1 cellular context compared by ENCODE assay signal in genomic region chr15:52730163-52730562, GRCh38.
TF ChIP-seq lines count a peak whose summit lies in the region.

No MANE protein-coding gene starts in this region.

TF ChIP-seq in K562, 482 proteins besides CTCF, POLR2A, EP300 and RAD21:
- TF ChIP-seq JUNB (CRISPR knock-in tag; conservative IDR thresholded peaks at IDR 0.05) (no peak), ELK1 (CRISPR knock-in tag; IDR thresholded peaks at IDR 0.05) (no peak), GMEB1 (CRISPR knock-in tag; IDR thresholded peaks at IDR 0.05) (no peak), BHLHE40 (IDR thresholded peaks at IDR 0.05; ENCODE audit: low read length) (peak; percentile 36; the same call in 1 of the 2 replicates)
